ENCODE assay signal across 1 cellular context in genomic region chr5:172002840-172003512, GRCh38.
TF ChIP-seq lines count a peak whose summit lies in the region.

No MANE protein-coding gene starts in this region.

TF ChIP-seq in K562, 482 proteins besides CTCF, POLR2A, EP300 and RAD21 (continued from another document and continues in another):
- no peak for TF ChIP-seq CEBPZ (IDR thresholded peaks at IDR 0.05; ENCODE audit: borderline replicate concordance, low read depth, low read length)
- no peak for TF ChIP-seq ZNF311 (CRISPR knock-in tag; IDR thresholded peaks at IDR 0.05)
- TF ChIP-seq JUND (IDR thresholded peaks at IDR 0.05; ENCODE audit: borderline replicate concordance, low read depth, low read length) = peak; percentile 42; the same call in 1 of the 2 replicates
- no peak for TF ChIP-seq JUND (tag; IDR thresholded peaks at IDR 0.05; ENCODE audit: borderline replicate concordance, low read depth, low read length)
- no peak for TF ChIP-seq SETDB1 (IDR thresholded peaks at IDR 0.05; ENCODE audit: low read length)
- TF ChIP-seq GTF2E2 (tag; IDR thresholded peaks at IDR 0.05) = 0 out of 2 replicates have a peak, but pooled peaks have one; percentile 50
- no peak for TF ChIP-seq ZNF644 (tag; IDR thresholded peaks at IDR 0.05; ENCODE audit: low read depth)
- TF ChIP-seq DACH1 (IDR thresholded peaks at IDR 0.05; ENCODE audit: partially characterized antibody) = peak; percentile 62
- no peak for TF ChIP-seq RCOR1 (IDR thresholded peaks at IDR 0.05; ENCODE audit: borderline replicate concordance in 1 of 2, low read depth in 2 of 2, low read length in 2 of 2)
- TF ChIP-seq RBM22 (IDR thresholded peaks at IDR 0.05; ENCODE audit: low read depth, low read length, poor library complexity, severe bottlenecking) = no peak
- no peak for TF ChIP-seq PHF21A (IDR thresholded peaks at IDR 0.05; ENCODE audit: borderline replicate concordance, low read depth)
- no peak for TF ChIP-seq ZSCAN32 (CRISPR knock-in tag; IDR thresholded peaks at IDR 0.05)
- TF ChIP-seq KLF6 (CRISPR knock-in tag; IDR thresholded peaks at IDR 0.05; ENCODE audit: borderline replicate concordance) = no peak
- TF ChIP-seq ZNF507 (tag; conservative IDR thresholded peaks at IDR 0.05) = no peak
- TF ChIP-seq CAMTA2 (CRISPR knock-in tag; conservative IDR thresholded peaks at IDR 0.05) = no peak
- no peak for TF ChIP-seq HCFC1 (IDR thresholded peaks at IDR 0.05; ENCODE audit: low read depth, low read length)
- no peak for TF ChIP-seq NONO (IDR thresholded peaks at IDR 0.05; ENCODE audit: low read depth in 2 of 2, low read length in 1 of 2)
- TF ChIP-seq SPI1 (IDR thresholded peaks at IDR 0.05; ENCODE audit: borderline replicate concordance, low read depth, low read length) = peak; percentile 81
- TF ChIP-seq HDAC2 (IDR thresholded peaks at IDR 0.05) = no peak
- TF ChIP-seq E2F8 (IDR thresholded peaks at IDR 0.05; ENCODE audit: low read depth, partially characterized antibody) = no peak
- no peak for TF ChIP-seq PPARD (CRISPR knock-in tag; IDR thresholded peaks at IDR 0.05)
- TF ChIP-seq ZNF699 (CRISPR knock-in tag; IDR thresholded peaks at IDR 0.05; ENCODE audit: insufficient replicate concordance) = no peak
- no peak for TF ChIP-seq SREBF2 (CRISPR knock-in tag; IDR thresholded peaks at IDR 0.05)
- TF ChIP-seq TAF9B (IDR thresholded peaks at IDR 0.05; ENCODE audit: partially characterized antibody) = no peak
- no peak for TF ChIP-seq ILF3 (IDR thresholded peaks at IDR 0.05; ENCODE audit: borderline replicate concordance)
- no peak for TF ChIP-seq ATF7 (IDR thresholded peaks at IDR 0.05)
- TF ChIP-seq TOE1 (IDR thresholded peaks at IDR 0.05; ENCODE audit: borderline replicate concordance) = no peak
- no peak for TF ChIP-seq TOE1 (CRISPR knock-in tag; IDR thresholded peaks at IDR 0.05; ENCODE audit: borderline replicate concordance, low read depth)
- TF ChIP-seq LEF1 (IDR thresholded peaks at IDR 0.05) = no peak
- TF ChIP-seq ARID1B (IDR thresholded peaks at IDR 0.05) = peak; percentile 51
- no peak for TF ChIP-seq ZBED1 (IDR thresholded peaks at IDR 0.05)
- TF ChIP-seq SAP30 (IDR thresholded peaks at IDR 0.05; ENCODE audit: borderline replicate concordance, insufficient read depth, low read depth, low read length, poor library complexity, severe bottlenecking) = no peak
- TF ChIP-seq BRF1 (IDR thresholded peaks at IDR 0.05; ENCODE audit: borderline replicate concordance, extremely low read depth, insufficient read length) = no peak
- no peak for TF ChIP-seq ILK (tag; IDR thresholded peaks at IDR 0.05; ENCODE audit: borderline replicate concordance, low read depth)
- peak; percentile 44; the same call in 1 of the 2 replicates for TF ChIP-seq DPF2 (IDR thresholded peaks at IDR 0.05)
- no peak for TF ChIP-seq CHD4 (IDR thresholded peaks at IDR 0.05; ENCODE audit: insufficient read depth, insufficient replicate concordance, low read depth, low read length, poor library complexity, severe bottlenecking)
- no peak for TF ChIP-seq RB1 (IDR thresholded peaks at IDR 0.05; ENCODE audit: low read depth)
- TF ChIP-seq TBP (optimal IDR thresholded peaks at IDR 0.05; ENCODE audit: low read depth, low read length) = no peak
- 0 out of 2 replicates have a peak, but pooled peaks have one; percentile 32 for TF ChIP-seq ZEB2 (IDR thresholded peaks at IDR 0.05)
- peak; percentile 41; a peak in 1 of 4 replicates for TF ChIP-seq KDM1A (IDR thresholded peaks at IDR 0.05)
- peak; percentile 38; the same call in 1 of the 2 replicates for TF ChIP-seq SMARCE1 (IDR thresholded peaks at IDR 0.05)
- TF ChIP-seq ZNF23 (CRISPR knock-in tag; IDR thresholded peaks at IDR 0.05) = no peak
- TF ChIP-seq AFF1 (IDR thresholded peaks at IDR 0.05; ENCODE audit: low read depth in 1 of 2, partially characterized antibody in 2 of 2) = no peak
- TF ChIP-seq ZBTB9 (CRISPR knock-in tag; IDR thresholded peaks at IDR 0.05) = no peak
- TF ChIP-seq ZNF518B (CRISPR knock-in tag; IDR thresholded peaks at IDR 0.05) = no peak
- TF ChIP-seq ATF1 (CRISPR knock-in tag; IDR thresholded peaks at IDR 0.05) = no peak
- no peak for TF ChIP-seq ATF1 (tag; IDR thresholded peaks at IDR 0.05)
- TF ChIP-seq MBD1 (CRISPR knock-in tag; IDR thresholded peaks at IDR 0.05) = no peak
- TF ChIP-seq TFE3 (CRISPR knock-in tag; IDR thresholded peaks at IDR 0.05) = peak; percentile 74
- 0 out of 2 replicates have a peak, but pooled peaks have one; percentile 20 for TF ChIP-seq EGR1 (conservative IDR thresholded peaks at IDR 0.05)
